In genomic region chr10:68720793-68721672, GRCh38 we compare ENCODE assay signal across 1 cellular context.
A peak's percentile ranks its signal among the peaks of the same experiment; 100 is the strongest.
TF ChIP-seq lines count a peak whose summit lies in the region.

Gene CCAR1 (plus strand): TSS chr10:68721239. CDS start chr10:68722505, 1,266 bp downstream.

TF ChIP-seq in HepG2, 621 proteins besides CTCF, POLR2A, EP300 and RAD21 (continued from another document and continues in another):
- peak; percentile 38; the same call in 1 of the 2 replicates for TF ChIP-seq ARID5B (CRISPR knock-in tag; IDR thresholded peaks at IDR 0.05)
- no peak for TF ChIP-seq NBN (conservative IDR thresholded peaks at IDR 0.05)
- peak; percentile 80; the same call in 1 of the 2 replicates for TF ChIP-seq KDM5A (IDR thresholded peaks at IDR 0.05; ENCODE audit: borderline replicate concordance, low read length)
- no peak for TF ChIP-seq FIP1L1 (IDR thresholded peaks at IDR 0.05; ENCODE audit: borderline replicate concordance, insufficient read depth, low read depth, low read length)
- TF ChIP-seq NCOA1 (CRISPR knock-in tag; IDR thresholded peaks at IDR 0.05), result peak; percentile 78; the same call in 1 of the 2 replicates
- no peak for TF ChIP-seq ZNF83 (CRISPR knock-in tag; IDR thresholded peaks at IDR 0.05; ENCODE audit: borderline replicate concordance)
- no peak for TF ChIP-seq ZNF230 (CRISPR knock-in tag; IDR thresholded peaks at IDR 0.05)
- TF ChIP-seq ZBTB7A (CRISPR knock-in tag; IDR thresholded peaks at IDR 0.05), result peak; percentile 62
- 0 out of 2 replicates have a peak, but pooled peaks have one; percentile 26 for TF ChIP-seq ARNTL (CRISPR knock-in tag; IDR thresholded peaks at IDR 0.05)
- no peak; the same call in none of the 2 replicates for TF ChIP-seq BCL6 (CRISPR knock-in tag; IDR thresholded peaks at IDR 0.05)
- TF ChIP-seq ZNF44 (CRISPR knock-in tag; IDR thresholded peaks at IDR 0.05), result no peak
- 0 out of 2 replicates have a peak, but pooled peaks have one; percentile 66 for TF ChIP-seq NAIF1 (CRISPR knock-in tag; IDR thresholded peaks at IDR 0.05; ENCODE audit: borderline replicate concordance)
- no peak for TF ChIP-seq IRF1 (CRISPR knock-in tag; IDR thresholded peaks at IDR 0.05; ENCODE audit: low read depth)
- no peak for TF ChIP-seq ZNF513 (CRISPR knock-in tag; conservative IDR thresholded peaks at IDR 0.05)
- TF ChIP-seq THAP7 (CRISPR knock-in tag; IDR thresholded peaks at IDR 0.05), result no peak
- peak; percentile 31; the same call in 1 of the 2 replicates for TF ChIP-seq GATAD2A (CRISPR knock-in tag; IDR thresholded peaks at IDR 0.05)
- no peak for TF ChIP-seq ZNF839 (CRISPR knock-in tag; IDR thresholded peaks at IDR 0.05; ENCODE audit: borderline replicate concordance)
- no peak for TF ChIP-seq ZNF878 (CRISPR knock-in tag; IDR thresholded peaks at IDR 0.05)
- 0 out of 2 replicates have a peak, but pooled peaks have one; percentile 15 for TF ChIP-seq ZNF589 (CRISPR knock-in tag; conservative IDR thresholded peaks at IDR 0.05)
- no peak for TF ChIP-seq NR2F1 (CRISPR knock-in tag; IDR thresholded peaks at IDR 0.05)
- TF ChIP-seq ZNF7 (CRISPR knock-in tag; IDR thresholded peaks at IDR 0.05), result no peak
- no peak for TF ChIP-seq CENPT (CRISPR knock-in tag; IDR thresholded peaks at IDR 0.05; ENCODE audit: low read depth)
- no peak for TF ChIP-seq ZNF784 (CRISPR knock-in tag; IDR thresholded peaks at IDR 0.05; ENCODE audit: borderline replicate concordance)
- no peak for TF ChIP-seq MIXL1 (CRISPR knock-in tag; IDR thresholded peaks at IDR 0.05)
- TF ChIP-seq ZNF20 (CRISPR knock-in tag; IDR thresholded peaks at IDR 0.05), result peak; percentile 86; the same call in 1 of the 2 replicates
- TF ChIP-seq ZNF605 (CRISPR knock-in tag; IDR thresholded peaks at IDR 0.05), result no peak
- TF ChIP-seq MTERF4 (CRISPR knock-in tag; IDR thresholded peaks at IDR 0.05), result no peak
- TF ChIP-seq ZNF567 (CRISPR knock-in tag; IDR thresholded peaks at IDR 0.05; ENCODE audit: borderline replicate concordance), result peak; percentile 80; the same call in 1 of the 2 replicates
- TF ChIP-seq ZNF253 (CRISPR knock-in tag; IDR thresholded peaks at IDR 0.05; ENCODE audit: borderline replicate concordance), result no peak
- TF ChIP-seq SNAPC2 (CRISPR knock-in tag; IDR thresholded peaks at IDR 0.05), result peak; percentile 43; the same call in 1 of the 2 replicates
- TF ChIP-seq SOX6 (IDR thresholded peaks at IDR 0.05), result no peak
- TF ChIP-seq SOX6 (CRISPR knock-in tag; IDR thresholded peaks at IDR 0.05), result peak; percentile 69
- TF ChIP-seq RBAK (CRISPR knock-in tag; IDR thresholded peaks at IDR 0.05), result no peak
- TF ChIP-seq ZBTB26 (CRISPR knock-in tag; IDR thresholded peaks at IDR 0.05; ENCODE audit: borderline replicate concordance), result no peak
- peak; percentile 26; the same call in 1 of the 2 replicates for TF ChIP-seq BRD4 (CRISPR knock-in tag; IDR thresholded peaks at IDR 0.05)
- no peak; the same call in 1 of the 2 replicates for TF ChIP-seq TMF1 (CRISPR knock-in tag; IDR thresholded peaks at IDR 0.05; ENCODE audit: low read depth)
- no peak for TF ChIP-seq NONO (IDR thresholded peaks at IDR 0.05)
- TF ChIP-seq NONO (CRISPR knock-in tag; conservative IDR thresholded peaks at IDR 0.05), result peak; percentile 66
- no peak for TF ChIP-seq NFAT5 (CRISPR knock-in tag; IDR thresholded peaks at IDR 0.05)
- peak; percentile 75 for TF ChIP-seq CREB1 (IDR thresholded peaks at IDR 0.05)
- TF ChIP-seq CREB1 (CRISPR knock-in tag; IDR thresholded peaks at IDR 0.05), result peak; percentile 82
- TF ChIP-seq ERF (CRISPR knock-in tag; IDR thresholded peaks at IDR 0.05), result peak; percentile 55; the same call in 1 of the 2 replicates
- no peak for TF ChIP-seq ATF3 (CRISPR knock-in tag; IDR thresholded peaks at IDR 0.05)
- no peak; the same call in 1 of the 2 replicates for TF ChIP-seq FOXJ3 (CRISPR knock-in tag; IDR thresholded peaks at IDR 0.05; ENCODE audit: borderline replicate concordance)
- peak; percentile 72 for TF ChIP-seq SALL1 (CRISPR knock-in tag; IDR thresholded peaks at IDR 0.05)
- no peak for TF ChIP-seq HIC2 (CRISPR knock-in tag; IDR thresholded peaks at IDR 0.05; ENCODE audit: low read depth)
- TF ChIP-seq TBX2 (CRISPR knock-in tag; IDR thresholded peaks at IDR 0.05; ENCODE audit: borderline replicate concordance), result peak; percentile 60; the same call in 1 of the 2 replicates
- no peak for TF ChIP-seq DDIT3 (CRISPR knock-in tag; IDR thresholded peaks at IDR 0.05)
- TF ChIP-seq ZZZ3 (CRISPR knock-in tag; IDR thresholded peaks at IDR 0.05; ENCODE audit: borderline replicate concordance), result peak; percentile 34; the same call in 1 of the 2 replicates
- no peak for TF ChIP-seq ZNF451 (CRISPR knock-in tag; IDR thresholded peaks at IDR 0.05)
- no peak for TF ChIP-seq REL (CRISPR knock-in tag; conservative IDR thresholded peaks at IDR 0.05)
